8 cellular contexts compared by ENCODE assay signal in the genomic region with DNA sequence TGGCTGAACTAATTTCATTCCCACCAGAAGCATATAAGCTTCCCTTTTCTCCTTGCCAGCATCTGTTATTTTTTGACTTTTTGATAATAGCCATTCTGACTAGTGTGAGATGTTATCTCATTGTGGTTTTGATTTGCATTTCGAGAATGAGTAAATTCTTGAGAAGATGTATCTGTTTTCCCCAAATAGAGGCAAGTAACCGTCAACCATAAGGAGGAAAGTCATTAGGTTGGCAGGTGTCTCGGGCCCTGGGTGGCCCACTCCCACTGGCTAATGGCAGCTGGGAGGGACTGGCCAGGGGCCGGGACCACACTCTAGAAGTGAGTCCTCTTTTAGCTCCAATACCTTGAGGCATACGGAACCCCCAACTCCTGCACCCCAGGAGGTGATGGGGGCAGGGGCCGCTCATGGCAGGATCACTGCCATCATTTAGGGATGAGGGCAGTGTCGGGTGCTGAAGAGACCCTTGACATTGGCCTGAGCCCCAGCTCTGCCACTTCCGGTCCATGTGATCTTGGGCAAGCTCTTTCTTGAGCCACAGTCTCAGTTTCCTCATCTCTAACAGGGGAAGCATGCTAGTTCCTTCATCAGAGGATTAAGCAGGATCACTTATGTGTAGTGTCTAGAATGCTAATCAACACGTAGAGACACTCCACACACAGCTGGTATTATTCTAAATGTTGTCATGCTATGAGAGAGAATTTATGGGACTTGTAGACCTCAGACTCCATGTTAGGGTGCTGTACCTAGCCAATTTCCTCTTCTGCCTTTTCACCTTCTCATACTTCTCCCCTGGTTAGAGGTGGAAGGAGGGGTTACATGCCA. TPM values are rescaled to one million over a fixed set of nuclear protein-coding genes. Genes with fewer than 3 reads are reported as not detected.
DNase-seq lines count a peak whose midpoint lies in the region; ATAC-seq and TF ChIP-seq lines count a peak whose summit lies in the region.

No MANE protein-coding gene starts in this region.

- H3K27ac Mint-ChIP-seq in activated CD4-positive, alpha-beta T cell treated with anti-CD3 and anti-CD28 coated beads, Interleukin-2, amount 10 ng/mL, durations not matched to agents 24 days and 14 days, result peak overlapping the region; percentile 87

- POLR2A ChIA-PET in HEK293T (lab: Yijun Ruan, JAX), result no interaction called here

- H3K27me3 Mint-ChIP-seq in activated CD4-positive, alpha-beta T cell treated with anti-CD3 and anti-CD28 coated beads, Interleukin-2, amount 10 ng/mL, durations not matched to agents 24 days and 14 days, result no peaks in the 10 kb centered on the region

- peaks cover 12% of the 10 kb centered on the region for H3K9me3 Mint-ChIP-seq in activated CD4-positive, alpha-beta T cell treated with anti-CD3 and anti-CD28 coated beads, Interleukin-2, amount 10 ng/mL, durations not matched to agents 24 days and 14 days

- peaks cover 7% of the 10 kb centered on the region for H3K36me3 Mint-ChIP-seq in activated CD4-positive, alpha-beta T cell treated with anti-CD3 and anti-CD28 coated beads, Interleukin-2, amount 10 ng/mL, durations not matched to agents 24 days and 14 days (ENCODE audit: low read depth)

- DNase-seq in activated T-cell treated with anti-CD3 and anti-CD28 coated beads for 48 hours (ENCODE audit: low read depth) (peak; percentile 60), NOMO-1 (lab: John Stamatoyannopoulos, UW; ENCODE audit: unreplicated experiment in 2 of 2) (no peak), HEK293T (ENCODE audit: extremely low spot score) (no peak), COR-L47 (lab: John Stamatoyannopoulos, UW) (no peak)
- DNase-seq in activated T-cell treated with anti-CD3 and anti-CD28 coated beads, Interleukin-2, amount 50 U/mL, for 1 hour, result no peak
- peak; percentile 82 for DNase-seq in activated CD4-positive, alpha-beta T cell treated with anti-CD3 and anti-CD28 coated beads, Interleukin-2, amount 10 ng/mL, durations not matched to agents 24 days and 14 days
- peak; percentile 66 for DNase-seq in stimulated activated naive CD8-positive, alpha-beta T cell treated with anti-CD3 and anti-CD28 coated beads, Interleukin-15, Interleukin-2, amounts not matched to agents 100 U/mL and 50 U/mL, for 24 hours

- peak overlapping the region; percentile 54 for H3K4me3 Mint-ChIP-seq in activated CD4-positive, alpha-beta T cell treated with anti-CD3 and anti-CD28 coated beads, Interleukin-2, amount 10 ng/mL, durations not matched to agents 24 days and 14 days

- CTCF ChIA-PET in HEK293T (lab: Yijun Ruan, JAX), result interaction anchor here (0.6 kb wide), 1 partner anchor 33 kb away, joined by 3 read pairs; no protein-coding TSS in a partner anchor

- intact Hi-C loops in activated CD4-positive, alpha-beta T cell treated with anti-CD3 and anti-CD28 coated beads, Interleukin-2, amount 10 ng/mL, durations not matched to agents 24 days and 14 days (cut with micrococcal nuclease), result loop anchor here (1.0 to 5.0 kb wide), 9 partner anchors 11 to 207 kb away; a partner anchor contains a TSS

- peaks cover 73% of the 10 kb centered on the region for H3K4me1 Mint-ChIP-seq in activated CD4-positive, alpha-beta T cell treated with anti-CD3 and anti-CD28 coated beads, Interleukin-2, amount 10 ng/mL, durations not matched to agents 24 days and 14 days

- ATAC-seq in HG03095 (IDR thresholded peaks at IDR 0.05; ENCODE audit: unreplicated experiment), result peak; percentile 54
- peak; percentile 74 for ATAC-seq in stimulated activated naive CD8-positive, alpha-beta T cell treated with anti-CD3 and anti-CD28 coated beads, Interleukin-15, Interleukin-2, amounts not matched to agents 100 U/mL and 50 U/mL, for 24 hours

TF ChIP-seq in HEK293T, 16 proteins besides CTCF, POLR2A, EP300 and RAD21:
- TF ChIP-seq NFRKB (IDR thresholded peaks at IDR 0.05) (no peak), FOXM1 (IDR thresholded peaks at IDR 0.05; ENCODE audit: borderline replicate concordance) (no peak), SUZ12 (IDR thresholded peaks at IDR 0.05) (no peak), LEF1 (IDR thresholded peaks at IDR 0.05; ENCODE audit: borderline replicate concordance) (no peak), ARNT (IDR thresholded peaks at IDR 0.05) (no peak), CTBP1 (IDR thresholded peaks at IDR 0.05; ENCODE audit: borderline replicate concordance) (no peak), ZNF384 (IDR thresholded peaks at IDR 0.05) (no peak), HDGF (IDR thresholded peaks at IDR 0.05; ENCODE audit: borderline replicate concordance) (no peak), FOXK2 (IDR thresholded peaks at IDR 0.05) (no peak), TARDBP (IDR thresholded peaks at IDR 0.05) (no peak), BHLHE40 (IDR thresholded peaks at IDR 0.05; ENCODE audit: borderline replicate concordance) (no peak), FOXA1 (IDR thresholded peaks at IDR 0.05) (no peak), SP1 (IDR thresholded peaks at IDR 0.05) (no peak), ELF4 (IDR thresholded peaks at IDR 0.05) (no peak)
- TF ChIP-seq, protein P1, sequence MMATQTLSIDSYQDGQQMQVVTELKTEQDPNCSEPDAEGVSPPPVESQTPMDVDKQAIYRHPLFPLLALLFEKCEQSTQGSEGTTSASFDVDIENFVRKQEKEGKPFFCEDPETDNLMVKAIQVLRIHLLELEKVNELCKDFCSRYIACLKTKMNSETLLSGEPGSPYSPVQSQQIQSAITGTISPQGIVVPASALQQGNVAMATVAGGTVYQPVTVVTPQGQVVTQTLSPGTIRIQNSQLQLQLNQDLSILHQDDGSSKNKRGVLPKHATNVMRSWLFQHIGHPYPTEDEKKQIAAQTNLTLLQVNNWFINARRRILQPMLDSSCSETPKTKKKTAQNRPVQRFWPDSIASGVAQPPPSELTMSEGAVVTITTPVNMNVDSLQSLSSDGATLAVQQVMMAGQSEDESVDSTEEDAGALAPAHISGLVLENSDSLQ (IDR thresholded peaks at IDR 0.05), result no peak

RNA-seq across cellular contexts. Expression of a gene that starts 44.3 kb away (rescaled TPM):
- total RNA-seq in activated CD4-positive, alpha-beta T cell treated with anti-CD3 and anti-CD28 coated beads, Interleukin-2, amount 10 ng/mL, durations not matched to agents 24 days and 14 days, result 2.2 and 3.1 TPM in 2 replicates

Comparison
In these comparisons a context has a peak if more than half of its experiments do, and no peak if none do; other contexts are left out.
1. DNase-seq: peak in activated T-cell treated with anti-CD3 and anti-CD28 coated beads for 48 hours (single experiment), activated CD4-positive, alpha-beta T cell treated with anti-CD3 and anti-CD28 coated beads, Interleukin-2, amount 10 ng/mL, durations not matched to agents 24 days and 14 days (single experiment) and stimulated activated naive CD8-positive, alpha-beta T cell treated with anti-CD3 and anti-CD28 coated beads, Interleukin-15, Interleukin-2, amounts not matched to agents 100 U/mL and 50 U/mL, for 24 hours (single experiment); none in activated T-cell treated with anti-CD3 and anti-CD28 coated beads, Interleukin-2, amount 50 U/mL, for 1 hour (single experiment), NOMO-1 (0 of 2), HEK293T (single experiment) and COR-L47 (single experiment).